Comparison of ENCODE assay signal across 11 cellular contexts in the genomic region with DNA sequence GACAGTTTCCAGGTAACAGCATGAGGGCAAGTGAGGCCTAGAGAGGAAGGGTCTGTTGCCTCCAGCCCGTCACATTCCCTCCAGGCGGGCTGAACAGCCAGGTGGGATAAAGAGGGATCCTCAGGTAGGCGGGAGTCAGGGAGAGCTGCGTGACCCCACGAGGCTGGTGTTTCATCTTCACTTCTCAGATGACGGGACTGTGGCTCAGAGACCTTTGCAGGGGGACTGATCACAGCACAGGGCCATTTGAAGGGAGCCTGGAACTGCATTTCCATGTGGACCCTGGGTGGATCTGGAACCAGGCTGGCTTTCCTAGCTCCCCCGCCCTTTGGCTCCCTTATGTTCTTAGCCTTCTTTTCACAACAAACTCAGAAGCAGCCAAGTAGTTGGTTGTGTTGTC. TPM values are rescaled to one million over a fixed set of nuclear protein-coding genes. Genes with fewer than 3 reads are reported as not detected.
DNase-seq lines count a peak whose midpoint lies in the region; ATAC-seq and TF ChIP-seq lines count a peak whose summit lies in the region.
"Had no signal": no experiment of that assay in that cellular context is flagged by ENCODE, and none has a peak within 500 bp of the region (broad histone marks: within the 10 kb centered on the region; RNA-seq: fewer than 3 reads in every experiment).

No MANE protein-coding gene starts in this region.

- no peaks in the 10 kb centered on the region; the same call in 1 of the 2 replicates for H3K79me2 ChIP-seq in H9 (ENCODE audit: insufficient read depth, low read length)
- H3K79me2 ChIP-seq in neural progenitor cell (ENCODE audit: low read depth) = no peaks in the 10 kb centered on the region

- no peak overlapping the region for H2BK15ac ChIP-seq in H9 (ENCODE audit: low read depth, low read length)

- no peak overlapping the region for H2BK20ac ChIP-seq in H9 (ENCODE audit: low read depth, low read length, poor library complexity, severe bottlenecking)

- H3K4me2 ChIP-seq in H9 (ENCODE audit: insufficient read depth, insufficient read length, low read length) (no peak overlapping the region), neural progenitor cell (no peak overlapping the region)

- no peak overlapping the region for H2BK12ac ChIP-seq in H9 (ENCODE audit: insufficient read length, low read depth, low read length)

- H2AK5ac ChIP-seq in H9 (ENCODE audit: insufficient read length, low read length) = no peak overlapping the region

- no peak overlapping the region for H3T11ph ChIP-seq in H9 (ENCODE audit: low read length)

- H3K4me1 ChIP-seq in H9 (ENCODE audit: insufficient read depth, low read length) (no peaks in the 10 kb centered on the region; the same call in 1 of the 2 replicates), esophagus squamous epithelium (peaks cover 16 to 96% (median 64%) of the 10 kb centered on the region in 3 donors), gastrocnemius medialis (peaks cover 56 to 57% of the 10 kb centered on the region in 2 donors), neural progenitor cell (no peaks in the 10 kb centered on the region)

- POLR2A ChIA-PET in WTC11 (lab: Charles Lee) = interaction anchor here (0.6 kb wide), 1 partner anchor 149 kb away, joined by 3 read pairs; no protein-coding TSS in a partner anchor

- H3K9me3 ChIP-seq in H9 (ENCODE audit: control insufficient read depth, low read depth, low read length) (no peaks in the 10 kb centered on the region), esophagus squamous epithelium (no peaks in the 10 kb centered on the region), gastrocnemius medialis (no peaks in the 10 kb centered on the region), neural progenitor cell (ENCODE audit: low read depth) (no peaks in the 10 kb centered on the region)

- WGBS in H9 (ENCODE audit: extremely low coverage, insufficient read length, low lambda C conversion rate) = no CpG with 5 or more reads among the region's 7 CpGs
- WGBS in esophagus squamous epithelium, 2 donors = 71 to 89% methylated on average over 4 to 6 of the region's 7 CpGs

- no peaks in the 10 kb centered on the region for H3K23me2 ChIP-seq in H9 (ENCODE audit: insufficient read length, low read depth, low read length, poor library complexity, severe bottlenecking)

- H3K4me3 Mint-ChIP-seq in H9 = no peak overlapping the region
- H3K4me3 Mint-ChIP-seq in WTC11 = no peak overlapping the region
- no peak overlapping the region for H3K4me3 Mint-ChIP-seq in neural progenitor cell

- H3K27ac ChIP-seq in H9 (ENCODE audit: insufficient read length, low read depth, low read length) (no peak overlapping the region), esophagus squamous epithelium (peak overlapping the region in 3 of 4 donors; percentile 42 to 70 (median 58)), gastrocnemius medialis (peak overlapping the region; percentile 69 to 87 (median 73)), neural progenitor cell (no peak overlapping the region)

- no peak overlapping the region for H4K5ac ChIP-seq in H9 (ENCODE audit: insufficient read length, low read depth, low read length)

- H3K36me3 ChIP-seq in esophagus squamous epithelium = peaks cover 3 to 62% (median 4%) of the 10 kb centered on the region in 3 donors
- peaks cover 0 to 12% of the 10 kb centered on the region in 2 donors for H3K36me3 ChIP-seq in gastrocnemius medialis
- no peaks in the 10 kb centered on the region for H3K36me3 ChIP-seq in neural progenitor cell

- no peak overlapping the region for H4K91ac ChIP-seq in H9 (ENCODE audit: insufficient read length, low read depth, low read length)

- no peak overlapping the region for H3K18ac ChIP-seq in H9 (ENCODE audit: insufficient read length, low read depth, low read length)

- H3K27ac Mint-ChIP-seq in H9 = peak overlapping the region; percentile 72 to 91 (median 79); a peak in 6 of 7 replicates
- H3K27ac Mint-ChIP-seq in WTC11 = peak overlapping the region; percentile 85
- no peak overlapping the region for H3K27ac Mint-ChIP-seq in neural progenitor cell

- no peaks in the 10 kb centered on the region for H3K79me1 ChIP-seq in H9 (ENCODE audit: insufficient read depth, low read depth, low read length, poor library complexity, severe bottlenecking)

- H3K9ac ChIP-seq in H9 (ENCODE audit: extremely low read depth, insufficient read length, low read length) = no peak overlapping the region
- H3K9ac ChIP-seq in neural progenitor cell = no peak overlapping the region

- H3K27me3 Mint-ChIP-seq in H9 (ENCODE audit: low read depth) = no peaks in the 10 kb centered on the region
- H3K27me3 Mint-ChIP-seq in WTC11 (ENCODE audit: low read depth) = no peaks in the 10 kb centered on the region
- peaks cover 3% of the 10 kb centered on the region for H3K27me3 Mint-ChIP-seq in neural progenitor cell (ENCODE audit: insufficient read depth, low read depth)

- H3K14ac ChIP-seq in H9 (ENCODE audit: insufficient read depth, low read length) = no peak overlapping the region

- no peak overlapping the region for H3K4ac ChIP-seq in H9 (ENCODE audit: low read depth, low read length)

- CTCF ChIA-PET in WTC11 (lab: Charles Lee) = interaction anchor here (1.8 to 3.8 kb wide), 4 partner anchors 9 to 46 kb away, joined by 7 to 38 read pairs (median 12); no protein-coding TSS in a partner anchor

- H3K4me3 ChIP-seq in esophagus squamous epithelium (no peak overlapping the region), gastrocnemius medialis (no peak overlapping the region), neural progenitor cell (no peak overlapping the region)

- H2BK5ac ChIP-seq in H9 (ENCODE audit: insufficient read length, low read length) = no peak overlapping the region

- ATAC-seq in WTC11 = no peak
- no peak for ATAC-seq in gastrocnemius medialis
- ATAC-seq in GM21576 (IDR thresholded peaks at IDR 0.05; ENCODE audit: unreplicated experiment) = no peak

- H4K20me1 ChIP-seq in H9 (ENCODE audit: control insufficient read depth, insufficient read depth, insufficient read length) (no peaks in the 10 kb centered on the region), neural progenitor cell (ENCODE audit: low read depth) (no peaks in the 10 kb centered on the region)

- no peak overlapping the region for H3K56ac ChIP-seq in H9 (ENCODE audit: insufficient read length, low read depth, low read length)

- no peak overlapping the region for H2AFZ ChIP-seq in H9 (ENCODE audit: low read length)
- no peak overlapping the region for H2AFZ ChIP-seq in neural progenitor cell (replicated peaks)

- in situ Hi-C loops in gastrocnemius medialis (cut with MboI; ENCODE audit: low sequenced_read_pairs in 4 of 4) = no loop called here

- DNase-seq in H9 (peak; percentile 34), WTC11 (ENCODE audit: low spot score) (no peak), esophagus squamous epithelium (lab: John Stamatoyannopoulos, UW) (no peak), gastrocnemius medialis (peak in 1 of 2 donors; percentile 3), NCI-H2227 (lab: John Stamatoyannopoulos, UW; ENCODE audit: unreplicated experiment) (no peak), AG08396 (ENCODE audit: low spot score) (no peak), neural progenitor cell (ENCODE audit: low spot score) (no peak)
- DNase-seq: KG1, NCI-H748 treated with DMSO at 0.1 percent for 48 hours, substantia nigra had no signal

- no peak overlapping the region for H2BK120ac ChIP-seq in H9 (ENCODE audit: low read depth, low read length, poor library complexity, severe bottlenecking)

- H3K27me3 ChIP-seq in H9 (ENCODE audit: insufficient read depth, low read length) = no peaks in the 10 kb centered on the region
- H3K27me3 ChIP-seq in esophagus squamous epithelium = no peaks in the 10 kb centered on the region
- H3K27me3 ChIP-seq in gastrocnemius medialis = no peaks in the 10 kb centered on the region
- H3K27me3 ChIP-seq in neural progenitor cell = no peaks in the 10 kb centered on the region

- H3F3A ChIP-seq in neural progenitor cell (ENCODE audit: low read depth) = no peaks in the 10 kb centered on the region

- H4K8ac ChIP-seq in H9 (replicated peaks; ENCODE audit: insufficient read length, low read depth, low read length) = no peak overlapping the region

- H3K9me3 Mint-ChIP-seq in H9 (no peaks in the 10 kb centered on the region), WTC11 (no peaks in the 10 kb centered on the region), neural progenitor cell (no peaks in the 10 kb centered on the region)

- TF ChIP-seq POLR2A in esophagus squamous epithelium (IDR thresholded peaks at IDR 0.05) = no peak
- TF ChIP-seq POLR2A in gastrocnemius medialis (IDR thresholded peaks at IDR 0.05) = no peak

- no peak overlapping the region for H3K23ac ChIP-seq in H9 (ENCODE audit: insufficient read length, low read depth, low read length)

- TF ChIP-seq CTCF in H9 (conservative IDR thresholded peaks at IDR 0.05) = no peak
- TF ChIP-seq CTCF in WTC11 (IDR thresholded peaks at IDR 0.05) = no peak
- TF ChIP-seq CTCF in esophagus squamous epithelium (IDR thresholded peaks at IDR 0.05) = no peak
- TF ChIP-seq CTCF in gastrocnemius medialis (IDR thresholded peaks at IDR 0.05 in 4 of 5, conservative IDR thresholded peaks at IDR 0.05 in 1 of 5) = no peak
- TF ChIP-seq CTCF in neural progenitor cell (IDR thresholded peaks at IDR 0.05) = no peak

- intact Hi-C loops in esophagus squamous epithelium (cut with DNase I) (no loop called here), gastrocnemius medialis (cut with DNase I; ENCODE audit: low total_unique reads) (no loop called here)

- peaks cover 31 to 36% of the 10 kb centered on the region in 2 experiments for H3K4me1 Mint-ChIP-seq in H9
- H3K4me1 Mint-ChIP-seq in WTC11 = peaks cover 30% of the 10 kb centered on the region
- peaks cover 15% of the 10 kb centered on the region for H3K4me1 Mint-ChIP-seq in neural progenitor cell

- peaks cover 11 to 34% (median 33%) of the 10 kb centered on the region in 3 experiments; a peak in 6 of 7 replicates for H3K36me3 Mint-ChIP-seq in H9 (ENCODE audit: insufficient read depth in 1 of 3, low read depth in 3 of 3)
- peaks cover 20% of the 10 kb centered on the region for H3K36me3 Mint-ChIP-seq in WTC11
- H3K36me3 Mint-ChIP-seq in neural progenitor cell = peaks cover 16% of the 10 kb centered on the region

TF ChIP-seq in WTC11, 78 proteins besides CTCF, POLR2A, EP300 and RAD21:
- TF ChIP-seq CREB1 (CRISPR knock-in tag; IDR thresholded peaks at IDR 0.05) = 0 out of 2 replicates have a peak, but pooled peaks have one; percentile 29
- TF ChIP-seq ZNF121 (CRISPR knock-in tag; IDR thresholded peaks at IDR 0.05) = no peak
TF ChIP-seq in WTC11: peak in this region for 1.

RNA-seq across cellular contexts. Expression of a gene that starts 37.4 kb away (rescaled TPM):
- total RNA-seq in H9 (2021) (37.9 and 40.3 TPM in 2 replicates), WTC11 (2021) (20.5 to 31.8 TPM (median 20.7 TPM) in 3 replicates), esophagus squamous epithelium (10 to 100 TPM in 1 of 4 donors, 1 to 10 TPM in 3; 3.3 to 16.2 (median 5.6) TPM), gastrocnemius medialis (10 to 100 TPM; 10.4 to 20.0 (median 15.5) TPM), neural progenitor cell (ENCODE audit: low replicate concordance) (2.8 and 5.7 TPM in 2 replicates)

Comparison
In these comparisons a context has a peak if more than half of its experiments do, and no peak if none do; other contexts are left out.
1. H3K27ac ChIP-seq: peak in esophagus squamous epithelium (3 of 4) and gastrocnemius medialis (4 of 4); none in H9 (single experiment) and neural progenitor cell (single experiment).